In the genomic region with DNA sequence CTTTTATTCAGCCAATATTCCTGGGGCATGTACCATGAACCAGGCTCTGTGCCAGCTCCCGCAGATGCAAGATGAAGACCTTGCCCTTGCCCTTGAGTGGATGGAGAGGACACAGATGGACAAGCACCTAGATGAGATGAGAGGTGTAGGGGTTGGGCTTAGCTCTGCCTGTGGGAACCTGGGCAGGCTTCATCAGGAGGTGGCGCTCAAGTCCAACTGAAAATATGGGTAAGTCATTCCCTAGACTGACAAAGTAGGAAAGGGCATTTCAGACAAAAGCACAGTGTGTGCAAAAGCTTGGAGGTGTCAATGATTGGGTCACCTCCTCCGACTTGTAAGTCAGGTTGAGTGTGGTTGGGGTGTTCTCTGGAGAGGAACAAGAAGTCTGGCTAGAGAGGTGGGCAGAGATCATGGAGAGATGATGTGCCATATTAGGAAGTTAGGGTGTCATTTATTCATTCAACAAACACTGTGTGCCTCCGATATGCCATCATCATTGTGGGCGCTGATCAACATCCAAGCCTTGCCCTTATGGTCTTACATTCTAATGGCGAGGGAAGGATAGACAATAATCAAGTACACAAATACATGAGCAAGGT, we compare ENCODE assay signal across 8 cellular contexts.
DNase-seq lines count a peak whose midpoint lies in the region; ATAC-seq, FAIRE-seq and TF ChIP-seq lines count a peak whose summit lies in the region.

No MANE protein-coding gene starts in this region.

- TF ChIP-seq CTCF in cardiac fibroblast (IDR thresholded peaks at IDR 0.05; ENCODE audit: low read depth, low read length), result peak; percentile 81

- FAIRE-seq in urothelium cell line (lab: Jason Lieb, UNC), result no peak

- intact Hi-C loops in left colon (cut with DNase I, micrococcal nuclease), result loop anchor here in 1 of 2 donors (5.0 kb wide), 1 partner anchor 326 kb away; no protein-coding TSS in a partner anchor

- ATAC-seq in left colon, result peak; percentile 92

- DNase-seq in Daoy (ENCODE audit: low read depth), result peak; percentile 60
- DNase-seq in HuH-7 (ENCODE audit: low spot score), result peak; percentile 85
- DNase-seq in NOMO-1 treated with dmso at 0.1 percent for 144 hours (lab: John Stamatoyannopoulos, UW; ENCODE audit: unreplicated experiment), result peak; percentile 9
- DNase-seq in cardiac fibroblast (ENCODE audit: low read depth in 2 of 2), result peak; percentile 78 to 79
- peak; percentile 32 to 69 for DNase-seq in left colon
- DNase-seq in urothelium cell line (ENCODE audit: low spot score), result peak; percentile 45
- DNase-seq in effector CD8-positive, alpha-beta T cell (lab: John Stamatoyannopoulos, UW), result no peak
- no peak for DNase-seq in GOT3 (lab: John Stamatoyannopoulos, UW)

- H3K4me3 ChIP-seq in cardiac fibroblast (replicated peaks in 1 of 2; ENCODE audit: low read depth in 2 of 2, low read length in 2 of 2), result no peak overlapping the region

Comparison
In these comparisons a context has a peak if more than half of its experiments do, and no peak if none do; other contexts are left out.
1. DNase-seq: peak in Daoy (single experiment), HuH-7 (single experiment), NOMO-1 treated with dmso at 0.1 percent for 144 hours (single experiment), cardiac fibroblast (2 of 2), left colon (2 of 2) and urothelium cell line (single experiment); none in effector CD8-positive, alpha-beta T cell (single experiment) and GOT3 (single experiment).